In the genomic region with DNA sequence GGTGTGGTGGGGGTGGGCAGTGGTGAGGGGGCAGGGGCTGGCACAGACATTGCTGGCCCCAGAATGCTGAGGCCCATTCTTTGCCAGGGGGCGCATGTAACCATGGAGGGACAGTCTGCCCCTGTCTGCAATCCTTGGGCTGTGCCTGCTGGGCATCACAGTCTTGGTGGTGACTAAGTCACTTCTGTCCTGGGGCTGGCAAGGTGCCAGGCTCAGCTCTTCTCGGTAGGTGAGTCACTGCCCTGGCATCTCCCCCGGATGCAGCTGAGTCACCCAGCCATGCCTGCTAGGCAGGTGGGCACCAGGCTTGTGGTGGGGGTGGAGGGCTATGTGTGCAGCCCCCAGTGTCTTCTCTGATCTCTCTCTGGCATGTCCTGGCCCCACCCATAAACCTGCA, we compare ENCODE assay signal across 8 cellular contexts. TPM values are rescaled to one million over a fixed set of nuclear protein-coding genes. Genes with fewer than 3 reads are reported as not detected.
A peak's percentile ranks its signal among the peaks of the same experiment; 100 is the strongest.
DNase-seq lines count a peak whose midpoint lies in the region; ATAC-seq and TF ChIP-seq lines count a peak whose summit lies in the region.

No MANE protein-coding gene starts in this region.

- no peaks in the 10 kb centered on the region for H3K9me3 Mint-ChIP-seq in activated naive CD4-positive, alpha-beta T cell treated with anti-CD3 and anti-CD28 coated beads, Interleukin-2, amount 10 ng/mL, durations not matched to agents 7 days and 5 days

- POLR2A ChIA-PET in AG04450 (lab: Yijun Ruan, JAX) (interaction anchor here (0.5 to 0.9 kb wide), 2 partner anchors 11 to 161 kb away, joined by 4 to 8 read pairs; no protein-coding TSS in a partner anchor), IMR-90 (lab: Charles Lee; ENCODE audit: unreplicated experiment) (no interaction called here), SK-N-SH (lab: Yijun Ruan, JAX) (no interaction called here)

- peak overlapping the region; percentile 63 for H3K14ac ChIP-seq in IMR-90 (replicated peaks; ENCODE audit: low read depth, low read length)

- BruUV-seq in IMR-90 (replicated peaks; lab: Mats Ljungman, UMichigan) = no TSS peak

- peak overlapping the region; percentile 72; the same call in 1 of the 2 replicates for H4K91ac ChIP-seq in IMR-90 (ENCODE audit: insufficient read depth, low read depth, low read length)

- no peak for ATAC-seq in IMR-90 (ENCODE audit: low read depth)
- ATAC-seq in Right ventricle myocardium superior (ENCODE audit: poor library complexity) = no peak
- ATAC-seq in GM18907 (IDR thresholded peaks at IDR 0.05; ENCODE audit: unreplicated experiment) = no peak
- no peak for ATAC-seq in GM21515 (IDR thresholded peaks at IDR 0.05; ENCODE audit: unreplicated experiment)

- peak overlapping the region; percentile 70; the same call in 1 of the 2 replicates for H2BK120ac ChIP-seq in IMR-90 (ENCODE audit: low read depth, low read length)

- H3K9ac ChIP-seq in IMR-90 (ENCODE audit: low read depth, low read length) (no peak overlapping the region), SK-N-SH (0 out of 2 replicates have a peak overlapping the region, but pooled peaks have one; percentile 37)

- no CpG with 5 or more reads among the region's 3 CpGs for WGBS in IMR-90 (ENCODE audit: extremely low coverage in 2 of 2, insufficient read length in 1 of 2), 2 experiments
- 0% methylated on average over 1 of the region's 3 CpGs for WGBS in SK-N-SH (ENCODE audit: low lambda C conversion rate)

- peak overlapping the region; percentile 88 for H3K4ac ChIP-seq in IMR-90 (ENCODE audit: low read depth, low read length)

- dilution Hi-C loops in IMR-90 (cut with HindIII; ENCODE audit: low sequenced_read_pairs, unreplicated experiment) = no loop called here

- peak overlapping the region; percentile 59; the same call in 1 of the 2 replicates for H3K18ac ChIP-seq in IMR-90 (ENCODE audit: low read depth, low read length)

- H3K4me1 ChIP-seq in IMR-90 (ENCODE audit: control insufficient read depth, insufficient read depth, low read length) (peaks cover 59% of the 10 kb centered on the region), SK-N-SH (ENCODE audit: control insufficient read depth in 1 of 2, insufficient read depth in 2 of 2, low read depth in 1 of 2, low read length in 1 of 2) (peaks cover 58 to 91% of the 10 kb centered on the region in 2 experiments)

- H3K4me2 ChIP-seq in IMR-90 (ENCODE audit: low read depth, low read length) (peak overlapping the region; percentile 45; the same call in 1 of the 2 replicates), SK-N-SH (peak overlapping the region; percentile 68)

- H3K4me1 Mint-ChIP-seq in activated naive CD4-positive, alpha-beta T cell treated with anti-CD3 and anti-CD28 coated beads, Interleukin-2, amount 10 ng/mL, durations not matched to agents 7 days and 5 days = peaks cover 59% of the 10 kb centered on the region

- H2BK20ac ChIP-seq in IMR-90 (ENCODE audit: low read depth, low read length) = peak overlapping the region; percentile 76; the same call in 1 of the 2 replicates

- peaks cover 7 to 51% of the 10 kb centered on the region in 2 experiments; a peak in 3 of 4 replicates for H3K79me1 ChIP-seq in IMR-90 (ENCODE audit: low read depth in 1 of 2, low read length in 2 of 2)

- no peak overlapping the region for H3K4me3 Mint-ChIP-seq in activated naive CD4-positive, alpha-beta T cell treated with anti-CD3 and anti-CD28 coated beads, Interleukin-2, amount 10 ng/mL, durations not matched to agents 7 days and 5 days

- CTCF ChIA-PET in AG04450 (lab: Charles Lee) = interaction anchor here (0.6 to 4.7 kb wide), 2 partner anchors 11 to 32 kb away, joined by 5 to 99 read pairs; no protein-coding TSS in a partner anchor
- CTCF ChIA-PET in IMR-90 (lab: Yijun Ruan, JAX) = interaction anchor here (0.9 kb wide), 1 partner anchor 219 kb away, joined by 3 read pairs; no protein-coding TSS in a partner anchor
- CTCF ChIA-PET in SK-N-SH (lab: Yijun Ruan, JAX) = interaction anchor here (36.0 to 57.6 kb wide), 2 partner anchors 9 to 24 kb away, joined by 1706 read pairs; partner anchors contain the start of genes CDC6, GJD3 and RARA
- CTCF ChIA-PET in activated naive CD4-positive, alpha-beta T cell treated with anti-CD3 and anti-CD28 coated beads, Interleukin-2, amount 10 ng/mL, durations not matched to agents 7 days and 5 days (lab: Charles Lee) = interaction anchor here (1.1 to 6.1 kb wide), 3 partner anchors 9 to 39 kb away, joined by 3 to 48 read pairs (median 37); no protein-coding TSS in a partner anchor

- H3K9me1 ChIP-seq in IMR-90 (ENCODE audit: insufficient read depth, low read length) = peaks cover 45% of the 10 kb centered on the region

- H3K79me2 ChIP-seq in SK-N-SH (ENCODE audit: insufficient read depth) = peaks cover 37% of the 10 kb centered on the region

- peak overlapping the region; percentile 78 for H2BK5ac ChIP-seq in IMR-90 (ENCODE audit: low read depth, low read length, poor library complexity, severe bottlenecking)

- H3K27ac ChIP-seq in AG04450 (ENCODE audit: low read depth, low read length) (peak overlapping the region; percentile 21), IMR-90 (ENCODE audit: insufficient read depth, low read length) (no peak overlapping the region; the same call in 1 of the 2 replicates), SK-N-SH (ENCODE audit: low read depth in 2 of 2, low read length in 1 of 2) (peak overlapping the region; percentile 95 to 99)

- TF ChIP-seq POLR2A in IMR-90 (IDR thresholded peaks at IDR 0.05; ENCODE audit: low read depth, low read length) = no peak

- TF ChIP-seq CTCF in AG04450 (IDR thresholded peaks at IDR 0.05; ENCODE audit: low read depth, low read length) (no peak), IMR-90 (conservative IDR thresholded peaks at IDR 0.05; ENCODE audit: low read depth, low read length) (no peak), SK-N-SH (IDR thresholded peaks at IDR 0.05) (peak; percentile 28; the same call in 1 of the 2 replicates)

- H2BK15ac ChIP-seq in IMR-90 (ENCODE audit: low read depth, low read length) = peak overlapping the region; percentile 38; the same call in 2 of the 3 replicates

- no peaks in the 10 kb centered on the region for H3K27me3 Mint-ChIP-seq in activated naive CD4-positive, alpha-beta T cell treated with anti-CD3 and anti-CD28 coated beads, Interleukin-2, amount 10 ng/mL, durations not matched to agents 7 days and 5 days

- H2AK5ac ChIP-seq in IMR-90 (ENCODE audit: low read depth, low read length) = peak overlapping the region; percentile 94

- H3K36me3 Mint-ChIP-seq in activated naive CD4-positive, alpha-beta T cell treated with anti-CD3 and anti-CD28 coated beads, Interleukin-2, amount 10 ng/mL, durations not matched to agents 7 days and 5 days = peaks cover 8% of the 10 kb centered on the region

- H4K20me1 ChIP-seq in IMR-90 (ENCODE audit: insufficient read depth, low read length) (0 out of 2 replicates have a peak, but pooled peaks cover 11% of the 10 kb centered on the region), SK-N-SH (ENCODE audit: insufficient read depth) (no peaks in the 10 kb centered on the region)

- H3K36me3 ChIP-seq in IMR-90 (ENCODE audit: control insufficient read depth, insufficient read depth, low read length) = no peaks in the 10 kb centered on the region
- H3K36me3 ChIP-seq in SK-N-SH (replicated peaks in 1 of 2; ENCODE audit: control insufficient read depth in 1 of 2, insufficient read depth in 2 of 2, low read length in 1 of 2) = no peaks in the 10 kb centered on the region

- H3K27me3 ChIP-seq in AG04450 (ENCODE audit: control insufficient read depth, insufficient read depth, low read length) (no peaks in the 10 kb centered on the region), IMR-90 (ENCODE audit: control insufficient read depth, insufficient read depth, low read length) (no peaks in the 10 kb centered on the region), SK-N-SH (ENCODE audit: insufficient read depth) (no peaks in the 10 kb centered on the region)

- in situ Hi-C loops in IMR-90 (cut with MboI; ENCODE audit: low sequenced_read_pairs) = no loop called here

- H4K5ac ChIP-seq in IMR-90 (ENCODE audit: low read depth, low read length) = no peak overlapping the region

- peak overlapping the region; percentile 49 for H2AK9ac ChIP-seq in IMR-90 (replicated peaks; ENCODE audit: low read depth, low read length, poor library complexity)

- H3K4me3 ChIP-seq in AG04450 (ENCODE audit: low read depth, low read length) = no peak overlapping the region
- no peak overlapping the region for H3K4me3 ChIP-seq in IMR-90 (ENCODE audit: insufficient read depth, low read depth, low read length)
- no peak overlapping the region for H3K4me3 ChIP-seq in SK-N-SH (ENCODE audit: low read depth in 2 of 2, low read length in 1 of 2)

- TF ChIP-seq RAD21 in IMR-90 (IDR thresholded peaks at IDR 0.05; ENCODE audit: low read length) (no peak), SK-N-SH (IDR thresholded peaks at IDR 0.05; ENCODE audit: low read length) (no peak)

- peak overlapping the region; percentile 56 for H2AFZ ChIP-seq in IMR-90 (replicated peaks; ENCODE audit: low read length, poor library complexity)
- no peak overlapping the region for H2AFZ ChIP-seq in SK-N-SH (ENCODE audit: low read depth)

- no peak overlapping the region for H3K27ac Mint-ChIP-seq in activated naive CD4-positive, alpha-beta T cell treated with anti-CD3 and anti-CD28 coated beads, Interleukin-2, amount 10 ng/mL, durations not matched to agents 7 days and 5 days

- H3K9me3 ChIP-seq in AG04450 (ENCODE audit: control insufficient read depth, insufficient read depth, low read length) (peaks cover 2% of the 10 kb centered on the region; the same call in 1 of the 2 replicates), IMR-90 (ENCODE audit: control insufficient read depth, insufficient read depth, low read length) (no peaks in the 10 kb centered on the region), SK-N-SH (no peaks in the 10 kb centered on the region)

- no peak overlapping the region for H3K56ac ChIP-seq in IMR-90 (ENCODE audit: extremely low read depth, insufficient read depth, low read length)

- no peak overlapping the region for H3K23ac ChIP-seq in IMR-90 (ENCODE audit: low read depth, low read length)

- TF ChIP-seq EP300 in SK-N-SH (IDR thresholded peaks at IDR 0.05; ENCODE audit: borderline replicate concordance in 1 of 2, low read depth in 1 of 2, low read length in 1 of 2) = peak; percentile 50 to 99

- intact Hi-C loops in IMR-90 (cut with micrococcal nuclease) (no loop called here), Right ventricle myocardium superior (cut with DNase I) (no loop called here)

- H3F3A ChIP-seq in SK-N-SH (replicated peaks; ENCODE audit: insufficient read depth) = peaks cover 50% of the 10 kb centered on the region

- no peaks in the 10 kb centered on the region for H3K9me2 ChIP-seq in SK-N-SH

- DNase-seq in AG04450 (ENCODE audit: low read depth, low spot score) (peak; percentile 68), IMR-90 (peak; percentile 91), SK-N-SH (peak; percentile 60), Right ventricle myocardium superior (peak; percentile 93)
- DNase-seq in activated naive CD4-positive, alpha-beta T cell treated with anti-CD3 and anti-CD28 coated beads, Interleukin-2, amount 10 ng/mL, durations not matched to agents 7 days and 5 days = peak; percentile 65
- DNase-seq in stimulated activated CD4-positive, alpha-beta T cell treated with anti-CD3 and anti-CD28 coated beads, Interleukin-12 subunit alpha, Interleukin-12 subunit beta, amount 100 ng/mL, for 24 hours (ENCODE audit: low read depth in 2 of 2) = peak; percentile 69 to 76

- H4K8ac ChIP-seq in IMR-90 (ENCODE audit: low read depth in 2 of 2, low read length in 2 of 2) = peak overlapping the region in 1 of 2 experiments; percentile 48; a peak in 1 of 4 replicates

RNA-seq across cellular contexts. Expression of gene RARA, which starts 5.6 kb away (rescaled TPM):
- polyA plus RNA-seq in AG04450 (2011; rRNA removed) (4.9 and 7.5 TPM in 2 replicates), IMR-90 (2012; rRNA removed) (12.7 and 13.6 TPM in 2 replicates), SK-N-SH (2012; rRNA removed) (8.9 and 13.3 TPM in 2 replicates)
- polyA minus RNA-seq in AG04450 (2011; rRNA and poly(A)+ RNA removed) = 9.7 and 10.2 TPM in 2 replicates
- total RNA-seq in IMR-90 (2012; rRNA removed) (7.2 and 9.0 TPM in 2 replicates), Right ventricle myocardium superior (15.8 TPM)
- 11.3 and 18.9 TPM in 2 replicates for polyA plus RNA-seq in IMR-90 (2012; cell fraction: cytosol; rRNA removed)
- 11.5 and 14.7 TPM in 2 replicates for polyA plus RNA-seq in IMR-90 (2012; cell fraction: nucleus; rRNA removed; ENCODE audit: low replicate concordance)
- polyA plus RNA-seq in SK-N-SH (2012; cell fraction: cytosol; rRNA removed) = 6.9 and 9.6 TPM in 2 replicates
- polyA plus RNA-seq in SK-N-SH (2012; cell fraction: nucleus; rRNA removed) = 13.2 and 15.0 TPM in 2 replicates

RNA-seq across cellular contexts. Expression of gene CDC6, which starts 26.9 kb away (rescaled TPM):
- polyA plus RNA-seq in AG04450 (2011; rRNA removed) (8.6 and 9.1 TPM in 2 replicates), IMR-90 (2012; rRNA removed) (13.8 and 15.3 TPM in 2 replicates), SK-N-SH (2012; rRNA removed) (12.7 and 12.8 TPM in 2 replicates)
- 4.9 and 5.8 TPM in 2 replicates for polyA minus RNA-seq in AG04450 (2011; rRNA and poly(A)+ RNA removed)
- total RNA-seq in IMR-90 (2012; rRNA removed) (25.6 and 27.8 TPM in 2 replicates), Right ventricle myocardium superior (1.1 TPM)
- polyA plus RNA-seq in IMR-90 (2012; cell fraction: cytosol; rRNA removed) = 4.2 and 16.4 TPM in 2 replicates
- polyA plus RNA-seq in IMR-90 (2012; cell fraction: nucleus; rRNA removed; ENCODE audit: low replicate concordance) = 3.9 and 9.1 TPM in 2 replicates
- polyA plus RNA-seq in SK-N-SH (2012; cell fraction: cytosol; rRNA removed) = 15.2 and 16.8 TPM in 2 replicates
- polyA plus RNA-seq in SK-N-SH (2012; cell fraction: nucleus; rRNA removed) = 8.3 and 11.7 TPM in 2 replicates

RNA-seq across cellular contexts. Expression of gene GJD3, which starts 50.0 kb away (rescaled TPM):
- polyA plus RNA-seq in AG04450 (2011; rRNA removed) (0.41 and 0.97 TPM in 2 replicates), IMR-90 (2012; rRNA removed) (0.10 and 0.39 TPM in 2 replicates), SK-N-SH (2012; rRNA removed) (not detected in 2 replicates)
- polyA minus RNA-seq in AG04450 (2011; rRNA and poly(A)+ RNA removed) = 0.39 TPM in 1 of 2 replicates, not detected in the other
- total RNA-seq in IMR-90 (2012; rRNA removed) (not detected in 2 replicates), Right ventricle myocardium superior (1.3 TPM)
- polyA plus RNA-seq in IMR-90 (2012; cell fraction: cytosol; rRNA removed) = 0.11 and 1.0 TPM in 2 replicates
- 0.80 and 0.91 TPM in 2 replicates for polyA plus RNA-seq in IMR-90 (2012; cell fraction: nucleus; rRNA removed; ENCODE audit: low replicate concordance)
- not detected in 2 replicates for polyA plus RNA-seq in SK-N-SH (2012; cell fraction: cytosol; rRNA removed)
- polyA plus RNA-seq in SK-N-SH (2012; cell fraction: nucleus; rRNA removed) = not detected in 2 replicates
